ENCODE assay signal across 10 cellular contexts in genomic region chr1:200415227-200415626, GRCh38. TPM values are rescaled to one million over a fixed set of nuclear protein-coding genes. Genes with fewer than 3 reads are reported as not detected.
A peak's percentile ranks its signal among the peaks of the same experiment; 100 is the strongest.
DNase-seq lines count a peak whose midpoint lies in the region; ATAC-seq, FAIRE-seq and TF ChIP-seq lines count a peak whose summit lies in the region.
"Had no signal": no experiment of that assay in that cellular context is flagged by ENCODE, and none has a peak within 500 bp of the region (broad histone marks: within the 10 kb centered on the region; RNA-seq: fewer than 3 reads in every experiment).

No MANE protein-coding gene starts in this region.

- H3K4me3 ChIP-seq in keratinocyte (ENCODE audit: control insufficient read depth in 2 of 3, extremely low read depth in 1 of 3, insufficient read depth in 2 of 3, low read depth in 1 of 3, low read length in 3 of 3) (no peak overlapping the region), trophoblast cell (ENCODE audit: low read depth, low read length) (no peak overlapping the region), vagina (no peak overlapping the region)

- H4K91ac ChIP-seq in trophoblast cell (ENCODE audit: low read depth, low read length): no peak overlapping the region

- H3K27me3 ChIP-seq in keratinocyte (ENCODE audit: control insufficient read depth, extremely low read depth, insufficient read depth, low read length) (no peaks in the 10 kb centered on the region), trophoblast cell (ENCODE audit: insufficient read depth, low read length) (no peaks in the 10 kb centered on the region), vagina (no peaks in the 10 kb centered on the region)

- H2BK5ac ChIP-seq in trophoblast cell (ENCODE audit: low read depth, low read length, poor library complexity): no peak overlapping the region

- TF ChIP-seq POLR2A in vagina (IDR thresholded peaks at IDR 0.05): no peak

- no peak overlapping the region for H2BK120ac ChIP-seq in trophoblast cell (ENCODE audit: insufficient read depth, low read length, poor library complexity)

- H3K79me2 ChIP-seq in keratinocyte (ENCODE audit: control insufficient read depth, insufficient read depth, low read length): no peaks in the 10 kb centered on the region
- H3K79me2 ChIP-seq in trophoblast cell (ENCODE audit: control insufficient read depth, insufficient read depth, low read length, poor library complexity): no peaks in the 10 kb centered on the region

- peak; percentile 13 for FAIRE-seq in keratinocyte (lab: Jason Lieb, UNC)

- H3K9me3 ChIP-seq in keratinocyte (ENCODE audit: control insufficient read depth, low read depth, low read length) (no peaks in the 10 kb centered on the region), trophoblast cell (ENCODE audit: insufficient read depth, low read depth, low read length) (no peaks in the 10 kb centered on the region), vagina (no peaks in the 10 kb centered on the region)

- H3K18ac ChIP-seq in trophoblast cell (ENCODE audit: low read length): no peak overlapping the region

- peak overlapping the region; percentile 88 for H3K4me2 ChIP-seq in keratinocyte (ENCODE audit: control insufficient read depth, extremely low read depth, insufficient read depth, low read depth, low read length)
- H3K4me2 ChIP-seq in trophoblast cell (ENCODE audit: low read length): no peak overlapping the region

- H3K4me1 ChIP-seq in keratinocyte (ENCODE audit: control insufficient read depth, extremely low read depth, insufficient read depth, low read length) (peaks cover 19% of the 10 kb centered on the region), trophoblast cell (ENCODE audit: control insufficient read depth in 1 of 2, insufficient read depth in 2 of 2, low read length in 2 of 2) (peaks cover 2 to 3% of the 10 kb centered on the region in 2 experiments), vagina (peaks cover 10% of the 10 kb centered on the region)

- WGBS in trophoblast cell (ENCODE audit: extremely low coverage, insufficient coverage, insufficient read length): no CpG with 5 or more reads among the region's 1 CpG

- no peak overlapping the region for H3K4ac ChIP-seq in trophoblast cell (ENCODE audit: low read depth, low read length)

- no peak overlapping the region for H3K14ac ChIP-seq in trophoblast cell (ENCODE audit: low read length)

- H2BK12ac ChIP-seq in trophoblast cell (ENCODE audit: low read length): no peak overlapping the region

- H4K20me1 ChIP-seq in keratinocyte (ENCODE audit: control insufficient read depth, extremely low read depth, insufficient read depth, low read length): no peaks in the 10 kb centered on the region

- dilution Hi-C loops in keratinocyte (cut with MboI; ENCODE audit: extremely low pct_ligation_motif_present, low sequenced_read_pairs): no loop called here

- no peak overlapping the region for H4K12ac ChIP-seq in trophoblast cell (ENCODE audit: low read depth, low read length)

- H3K9ac ChIP-seq in keratinocyte (ENCODE audit: control insufficient read depth, extremely low read depth, insufficient read depth, low read length): peak overlapping the region; percentile 14
- no peak overlapping the region for H3K9ac ChIP-seq in trophoblast cell (ENCODE audit: low read length)

- H3K9me1 ChIP-seq in keratinocyte (ENCODE audit: control insufficient read depth, extremely low read depth, insufficient read depth, low read length): no peaks in the 10 kb centered on the region

- H2AK5ac ChIP-seq in trophoblast cell (ENCODE audit: low read length): no peak overlapping the region

- intact Hi-C loops in vagina (cut with DNase I): no loop called here
- intact Hi-C loops in left colon (cut with DNase I, micrococcal nuclease): no loop called here

- no peak overlapping the region for H3K23ac ChIP-seq in trophoblast cell (ENCODE audit: low read length)

- no peaks in the 10 kb centered on the region for H3K79me1 ChIP-seq in trophoblast cell (ENCODE audit: low read length)

- no peaks in the 10 kb centered on the region for H3K36me3 ChIP-seq in keratinocyte (ENCODE audit: control insufficient read depth in 2 of 2, extremely low read depth in 1 of 2, insufficient read depth in 2 of 2, low read length in 2 of 2)
- H3K36me3 ChIP-seq in trophoblast cell (ENCODE audit: control insufficient read depth in 1 of 2, insufficient read depth in 2 of 2, low read length in 2 of 2): no peaks in the 10 kb centered on the region
- H3K36me3 ChIP-seq in vagina: no peaks in the 10 kb centered on the region

- no peak overlapping the region for H4K8ac ChIP-seq in trophoblast cell (ENCODE audit: low read depth, low read length)

- ATAC-seq in GM18861 (IDR thresholded peaks at IDR 0.05; ENCODE audit: unreplicated experiment) (peak; percentile 34), left colon (no peak)
- ATAC-seq: activated naive CD8-positive, alpha-beta T cell treated with anti-CD3 and anti-CD28 coated beads, Interleukin-2, amount 50 U/mL, for 24 hours had no signal

- TF ChIP-seq CTCF in keratinocyte (optimal IDR thresholded peaks at IDR 0.05 in 1 of 3, IDR thresholded peaks at IDR 0.05 in 1 of 3, conservative IDR thresholded peaks at IDR 0.05 in 1 of 3; ENCODE audit: extremely low read depth in 1 of 3, insufficient read depth in 2 of 3, low read length in 3 of 3): no peak
- no peak for TF ChIP-seq CTCF in vagina (IDR thresholded peaks at IDR 0.05)

- peak; percentile 31 for DNase-seq in HCEC 1CT
- DNase-seq in M059J (ENCODE audit: low read depth): peak; percentile 19
- DNase-seq in keratinocyte (ENCODE audit: low read depth, low spot score): no peak
- DNase-seq in AML-193 (lab: John Stamatoyannopoulos, UW): no peak
- no peak for DNase-seq in trophoblast cell
- DNase-seq in vagina (ENCODE audit: extremely low spot score in 2 of 2): no peak
- no peak for DNase-seq in left colon
- DNase-seq: activated naive CD8-positive, alpha-beta T cell treated with anti-CD3 and anti-CD28 coated beads, Interleukin-2, amount 50 U/mL, for 24 hours; NCI-H1694 treated with DMSO at 0.1 percent for 48 hours had no signal

- H2AFZ ChIP-seq in keratinocyte (ENCODE audit: control insufficient read depth, low read length): no peak overlapping the region
- H2AFZ ChIP-seq in trophoblast cell (ENCODE audit: insufficient read depth, low read length, poor library complexity): no peak overlapping the region

- H3K27ac ChIP-seq in keratinocyte (ENCODE audit: control insufficient read depth, insufficient read depth, low read length) (peak overlapping the region; percentile 99), trophoblast cell (ENCODE audit: low read depth, low read length) (no peak overlapping the region), vagina (no peak overlapping the region)

RNA-seq across cellular contexts. Expression of gene ZNF281, which starts 5.4 kb away (rescaled TPM):
- 17.2 and 24.3 TPM in 2 replicates for total RNA-seq in M059J (2014; rRNA removed; shearing (Covaris generic))
- 8.7 to 14.7 TPM (median 11.0 TPM) in 3 replicates for polyA plus RNA-seq in keratinocyte
- polyA plus RNA-seq in keratinocyte (2011; ENCODE audit: low read depth): 10.1 TPM
- polyA plus RNA-seq in keratinocyte (2011; cell fraction: cytosol; rRNA removed): 4.7 and 9.6 TPM in 2 replicates
- 15.4 and 20.3 TPM in 2 replicates for polyA plus RNA-seq in keratinocyte (2011; cell fraction: nucleus; rRNA removed)
- polyA plus RNA-seq in keratinocyte (2012; ENCODE audit: low replicate concordance): 10.0 and 15.0 TPM in 2 replicates
- polyA minus RNA-seq in keratinocyte: 13.8 to 21.6 TPM (median 17.1 TPM) in 3 replicates
- polyA minus RNA-seq in keratinocyte (2011; cell fraction: cytosol; rRNA and poly(A)+ RNA removed): 12.9 TPM
- polyA minus RNA-seq in keratinocyte (2011; cell fraction: nucleus; rRNA and poly(A)+ RNA removed): 17.0 and 34.3 TPM in 2 replicates
- 15.2 and 15.3 TPM in 2 replicates for polyA plus RNA-seq in trophoblast cell (2013)
- total RNA-seq in vagina (8.8 TPM), left colon (1 to 10 TPM; 6.8 to 9.2 TPM)

Comparison
In these comparisons a context has a peak if more than half of its experiments do, and no peak if none do; other contexts are left out.
1. DNase-seq: peak in HCEC 1CT (single experiment) and M059J (single experiment); none in keratinocyte (single experiment), AML-193 (0 of 2), trophoblast cell (0 of 2), vagina (0 of 2) and left colon (0 of 2).